Comparison of ENCODE assay signal across 8 cellular contexts in genomic region chr6:27823714-27824247, GRCh38.
A peak's percentile ranks its signal among the peaks of the same experiment; 100 is the strongest.
DNase-seq lines count a peak whose midpoint lies in the region; ATAC-seq, FAIRE-seq and TF ChIP-seq lines count a peak whose summit lies in the region.
"Not testable (repeated sequence)": the region's sequence is repeated elsewhere in the genome, so short reads cannot be mapped to it uniquely, and the experiment has no call there.

No MANE protein-coding gene starts in this region.

- peak overlapping the region; percentile 64; the same call in 1 of the 2 replicates for H3K9ac ChIP-seq in SK-N-SH

- peak; percentile 86 for FAIRE-seq in urothelium cell line (lab: Jason Lieb, UNC)

- POLR2A ChIA-PET in SK-N-SH (lab: Yijun Ruan, JAX), result interaction anchor here (0.6 to 5.5 kb wide), 18 partner anchors 9 to 1804 kb away, joined by 3 to 107 read pairs (median 9); a partner anchor contains a TSS

- H3K27me3 ChIP-seq in SK-N-SH (ENCODE audit: insufficient read depth), result not testable (repeated sequence)
- H3K27me3 ChIP-seq in gastroesophageal sphincter, result peaks cover 63% of the 10 kb centered on the region

- H3K4me3 ChIP-seq in SK-N-SH (ENCODE audit: low read depth in 2 of 2, low read length in 1 of 2) (peak overlapping the region; percentile 40 to 98), gastroesophageal sphincter (peak overlapping the region; percentile 10 to 51)

- peak overlapping the region; percentile 90 for H3K4me2 ChIP-seq in SK-N-SH

- H3K27ac ChIP-seq in SK-N-SH (ENCODE audit: low read depth in 2 of 2, low read length in 1 of 2), result peak overlapping the region; percentile 89 to 99
- H3K27ac ChIP-seq in gastroesophageal sphincter, result peak overlapping the region in 3 of 4 donors; percentile 52 to 80 (median 73)

- peak overlapping the region; percentile 96 for H2AFZ ChIP-seq in SK-N-SH (ENCODE audit: low read depth)

- TF ChIP-seq EP300 in SK-N-SH (IDR thresholded peaks at IDR 0.05; ENCODE audit: borderline replicate concordance in 1 of 2, low read depth in 1 of 2, low read length in 1 of 2), result peak; percentile 39 to 84; a peak in 3 of 4 replicates
- TF ChIP-seq EP300 in gastroesophageal sphincter (IDR thresholded peaks at IDR 0.05), result not testable (repeated sequence)

- peak; percentile 74 for ATAC-seq in GM18502 (IDR thresholded peaks at IDR 0.05; ENCODE audit: poor library complexity, unreplicated experiment)
- peak; percentile 80 for ATAC-seq in HG02798 (IDR thresholded peaks at IDR 0.05; ENCODE audit: poor library complexity, unreplicated experiment)
- peak; percentile 87 for ATAC-seq in gastroesophageal sphincter

- H3K79me2 ChIP-seq in SK-N-SH (ENCODE audit: insufficient read depth), result peaks cover 15% of the 10 kb centered on the region

- not testable (repeated sequence) for H3K36me3 ChIP-seq in SK-N-SH (replicated peaks in 1 of 2; ENCODE audit: control insufficient read depth in 1 of 2, insufficient read depth in 2 of 2, low read length in 1 of 2); gastroesophageal sphincter

- TF ChIP-seq RAD21 in SK-N-SH (IDR thresholded peaks at IDR 0.05; ENCODE audit: low read length), result not testable (repeated sequence)

- WGBS in SK-N-SH (ENCODE audit: low lambda C conversion rate), result 7% methylated on average over 27 of the region's 36 CpGs
- 0 to 2% methylated on average over 14 to 16 of the region's 36 CpGs for WGBS in gastroesophageal sphincter (ENCODE audit: low coverage in 1 of 2), 2 donors

- not testable (repeated sequence) for H4K20me1 ChIP-seq in SK-N-SH (ENCODE audit: insufficient read depth)

- peak; percentile 82 for DNase-seq in MV-4-11 (lab: John Stamatoyannopoulos, UW)
- DNase-seq in SK-N-SH, result peak; percentile 47
- peak; percentile 66 for DNase-seq in activated naive CD4-positive, alpha-beta T cell treated with anti-CD3 and anti-CD28 coated beads, Interleukin-2, amount 50 U/mL, for 16 hours
- peak; percentile 32 for DNase-seq in occipital lobe (lab: John Stamatoyannopoulos, UW)
- peak; percentile 29 for DNase-seq in urothelium cell line (ENCODE audit: low spot score)

- not testable (repeated sequence) for H3K4me1 ChIP-seq in SK-N-SH (ENCODE audit: control insufficient read depth in 1 of 2, insufficient read depth in 2 of 2, low read depth in 1 of 2, low read length in 1 of 2); gastroesophageal sphincter

- not testable (repeated sequence) for H3K9me3 ChIP-seq in SK-N-SH, gastroesophageal sphincter

- peaks cover 13% of the 10 kb centered on the region for H3F3A ChIP-seq in SK-N-SH (replicated peaks; ENCODE audit: insufficient read depth)

- CTCF ChIA-PET in SK-N-SH (lab: Yijun Ruan, JAX), result interaction anchor here (1.8 to 8.8 kb wide), 2 partner anchors 15 to 71 kb away, joined by 4 to 79 read pairs; a partner anchor contains a TSS

- not testable (repeated sequence) for TF ChIP-seq CTCF in SK-N-SH (IDR thresholded peaks at IDR 0.05); gastroesophageal sphincter (IDR thresholded peaks at IDR 0.05)

- TF ChIP-seq POLR2A in gastroesophageal sphincter (IDR thresholded peaks at IDR 0.05), result not testable (repeated sequence)

- not testable (repeated sequence) for H3K9me2 ChIP-seq in SK-N-SH

TF ChIP-seq in SK-N-SH, 30 proteins besides CTCF, POLR2A, EP300 and RAD21:
- TF ChIP-seq TCF12 (IDR thresholded peaks at IDR 0.05) (peak; percentile 53), POLR2AphosphoS5 (IDR thresholded peaks at IDR 0.05; ENCODE audit: low read depth, low read length) (peak; percentile 49; the same call in 1 of the 2 replicates), IRF3 (IDR thresholded peaks at IDR 0.05; ENCODE audit: low read depth, low read length) (peak; percentile 65; the same call in 1 of the 2 replicates), SIN3A (IDR thresholded peaks at IDR 0.05; ENCODE audit: borderline replicate concordance, low read depth, low read length) (peak; percentile 84; the same call in 1 of the 2 replicates), RXRA (IDR thresholded peaks at IDR 0.05; ENCODE audit: borderline replicate concordance, low read depth) (peak; percentile 52; the same call in 1 of the 2 replicates), ZBTB33 (IDR thresholded peaks at IDR 0.05; ENCODE audit: borderline replicate concordance, low read depth) (peak; percentile 94), JUND (IDR thresholded peaks at IDR 0.05) (peak; percentile 20; the same call in 1 of the 2 replicates), CHD2 (IDR thresholded peaks at IDR 0.05; ENCODE audit: low read length, partially characterized antibody) (peak; percentile 96), REST (IDR thresholded peaks at IDR 0.05; ENCODE audit: low read depth, low read length) (peak; percentile 63; the same call in 1 of the 2 replicates), GABPA (IDR thresholded peaks at IDR 0.05; ENCODE audit: low read depth) (peak; percentile 34; the same call in 1 of the 2 replicates), NFIC (IDR thresholded peaks at IDR 0.05; ENCODE audit: borderline replicate concordance) (0 out of 2 replicates have a peak, but pooled peaks have one; percentile 7), TAF1 (IDR thresholded peaks at IDR 0.05; ENCODE audit: borderline replicate concordance, low read depth, low read length) (peak; percentile 76), PBX3 (IDR thresholded peaks at IDR 0.05) (peak; percentile 22; the same call in 1 of the 2 replicates), ELF1 (IDR thresholded peaks at IDR 0.05) (peak; percentile 43; the same call in 1 of the 2 replicates)

Comparison
In these comparisons a context has a peak if more than half of its experiments do, and no peak if none do; other contexts are left out.
1. Peak in every context shown above with its lines: DNase-seq, ATAC-seq, H3K4me3 ChIP-seq and H3K27ac ChIP-seq.
2. DNase-seq: peak in every context shown above with its lines; median percentile 82 in MV-4-11; 66 in activated naive CD4-positive, alpha-beta T cell treated with anti-CD3 and anti-CD28 coated beads, Interleukin-2, amount 50 U/mL, for 16 hours; 47 in SK-N-SH; 32 in occipital lobe; 29 in urothelium cell line.